1 cellular context compared by ENCODE assay signal in genomic region chr3:49462222-49462621, GRCh38.
TF ChIP-seq lines count a peak whose summit lies in the region.

No MANE protein-coding gene starts in this region.

TF ChIP-seq in IMR-90, 13 proteins besides CTCF, POLR2A, EP300 and RAD21:
- peak; percentile 36; the same call in 1 of the 2 replicates for TF ChIP-seq FOS (IDR thresholded peaks at IDR 0.05; ENCODE audit: low read depth, low read length)
- TF ChIP-seq SMC3 (IDR thresholded peaks at IDR 0.05; ENCODE audit: low read depth, low read length), result no peak
- TF ChIP-seq MAZ (IDR thresholded peaks at IDR 0.05; ENCODE audit: borderline replicate concordance, low read depth, low read length), result no peak
- peak; percentile 44; the same call in 1 of the 2 replicates for TF ChIP-seq NFE2L2 (IDR thresholded peaks at IDR 0.05; ENCODE audit: low read depth, low read length)
